1 cellular context compared by ENCODE assay signal in genomic region chr16:11328172-11329079, GRCh38.
TF ChIP-seq lines count a peak whose summit lies in the region.

No MANE protein-coding gene starts in this region.

TF ChIP-seq in SK-N-SH treated with all-trans-retinoic acid at 6 μM for 48 hours, 23 proteins besides CTCF, POLR2A, EP300 and RAD21 (continued from another document):
- TF ChIP-seq POU6F1 (CRISPR knock-in tag; IDR thresholded peaks at IDR 0.05; ENCODE audit: borderline replicate concordance, low read depth) (no peak), ZC3H10 (CRISPR knock-in tag; IDR thresholded peaks at IDR 0.05) (no peak), CSDC2 (CRISPR knock-in tag; IDR thresholded peaks at IDR 0.05) (no peak), GLIS3 (CRISPR knock-in tag; IDR thresholded peaks at IDR 0.05) (no peak), ARNTL (CRISPR knock-in tag; IDR thresholded peaks at IDR 0.05; ENCODE audit: borderline replicate concordance, low read depth) (no peak), ZFP3 (CRISPR knock-in tag; IDR thresholded peaks at IDR 0.05) (no peak), CREB5 (CRISPR knock-in tag; IDR thresholded peaks at IDR 0.05; ENCODE audit: low read depth) (no peak), TOX (CRISPR knock-in tag; IDR thresholded peaks at IDR 0.05; ENCODE audit: borderline replicate concordance) (no peak)
